ENCODE assay signal across 8 cellular contexts in genomic region chr7:3482147-3482921, GRCh38.
DNase-seq lines count a peak whose midpoint lies in the region; ATAC-seq, FAIRE-seq and TF ChIP-seq lines count a peak whose summit lies in the region.

No MANE protein-coding gene starts in this region.

- POLR2A ChIA-PET in K562 (lab: Yijun Ruan, JAX): interaction anchor here (0.6 kb wide), 1 partner anchor 209 kb away, joined by 3 read pairs; no protein-coding TSS in a partner anchor

- no TSS peak for BruUV-seq in K562 (replicated peaks; lab: Mats Ljungman, UMichigan)

- no peaks in the 10 kb centered on the region for H4K20me1 ChIP-seq in K562 (replicated peaks; ENCODE audit: control insufficient read depth, insufficient read depth, low read length)

- no peaks in the 10 kb centered on the region for H3K9me1 ChIP-seq in K562 (ENCODE audit: control insufficient read depth, insufficient read depth, low read length)

- TF ChIP-seq CTCF in K562 (IDR thresholded peaks at IDR 0.05 in 2 of 3, conservative IDR thresholded peaks at IDR 0.05 in 1 of 3; ENCODE audit: insufficient read depth in 2 of 3, low read depth in 1 of 3, low read length in 3 of 3) (peak; percentile 38 to 46 (median 43); a peak in 5 of 6 replicates), stomach (IDR thresholded peaks at IDR 0.05) (peak in 3 of 7 experiments; percentile 13 to 38 (median 29))

- H3K27ac ChIP-seq in K562 (ENCODE audit: extremely low read depth, low read depth, low read length) (no peak overlapping the region), stomach (no peak overlapping the region)

- CTCF ChIA-PET in K562 (lab: Yijun Ruan, JAX; ENCODE audit: low intra/inter-chr PET ratio): no interaction called here

- H3K4me2 ChIP-seq in K562 (ENCODE audit: insufficient read depth, low read length): no peak overlapping the region

- peak; percentile 65 for FAIRE-seq in K562 (lab: Jason Lieb, UNC)

- H3K27me3 ChIP-seq in K562 (ENCODE audit: control insufficient read depth in 2 of 2, insufficient read depth in 2 of 2, low read length in 2 of 2) (peaks cover 0 to 7% of the 10 kb centered on the region in 2 experiments; a peak in 1 of 5 replicates), stomach (no peaks in the 10 kb centered on the region)

- no peak; a peak in 1 of 4 replicates for TF ChIP-seq RAD21 in K562 (CRISPR knock-in tag; conservative IDR thresholded peaks at IDR 0.05 in 1 of 2, IDR thresholded peaks at IDR 0.05 in 1 of 2)

- no peaks in the 10 kb centered on the region for H3K36me3 ChIP-seq in K562 (ENCODE audit: control insufficient read depth, insufficient read depth, low read length)
- H3K36me3 ChIP-seq in stomach: no peaks in the 10 kb centered on the region

- 1% methylated on average over 13 of the region's 13 CpGs for WGBS in K562 (ENCODE audit: insufficient coverage, low coverage, missing lambda C conversion rate)
- WGBS in stomach, 5 donors: 65 to 74% (median 71%) methylated on average over 13 of the region's 13 CpGs

- intact Hi-C loops in K562 (cut with micrococcal nuclease) (no loop called here), stomach (cut with DNase I; ENCODE audit: low total_unique reads) (no loop called here)

- TF ChIP-seq POLR2A in K562 (conservative IDR thresholded peaks at IDR 0.05) (no peak), stomach (IDR thresholded peaks at IDR 0.05) (no peak)

- H3K79me2 ChIP-seq in K562 (ENCODE audit: control insufficient read depth, insufficient read depth, low read length): no peaks in the 10 kb centered on the region

- no peak overlapping the region for H3K9ac ChIP-seq in K562 (ENCODE audit: insufficient read depth in 1 of 2, low read depth in 2 of 2, low read length in 2 of 2)

- H3K9me3 ChIP-seq in K562 (replicated peaks; ENCODE audit: control insufficient read depth, insufficient read depth, low read depth, low read length) (no peaks in the 10 kb centered on the region; the same call in 1 of the 2 replicates), stomach (no peaks in the 10 kb centered on the region)

- DNase-seq in ELF-1 (ENCODE audit: low read depth, low spot score) (peak; percentile 72), NCI-H1105 (lab: John Stamatoyannopoulos, UW) (peak; percentile 40), K562 (ENCODE audit: extremely low read depth in 1 of 4, low spot score in 3 of 4) (peak in 2 of 4 experiments; percentile 17 to 38), lung microvascular endothelial cell (ENCODE audit: low read depth in 2 of 2) (peak; percentile 37 to 41), stomach (no peak), DMS79 (lab: John Stamatoyannopoulos, UW) (no peak)
- no peak for DNase-seq in activated CD8-positive, alpha-beta memory T cell treated with anti-CD3 and anti-CD28 coated beads, Interleukin-2, amount 50 U/mL, for 48 hours
- no peak for DNase-seq in stimulated activated CD4-positive, alpha-beta T cell treated with anti-CD3 and anti-CD28 coated beads, Interleukin-15, amount 100 ng/mL, for 24 hours

- H3K4me3 ChIP-seq in K562: no peak overlapping the region
- no peak overlapping the region for H3K4me3 ChIP-seq in stomach

- in situ Hi-C loops in K562 (cut with MboI): no loop called here

- H3K4me1 ChIP-seq in K562 (replicated peaks in 1 of 2; ENCODE audit: control insufficient read depth in 2 of 2, insufficient read depth in 2 of 2, low read length in 2 of 2) (no peaks in the 10 kb centered on the region), stomach (no peaks in the 10 kb centered on the region)

- no peak overlapping the region for H2AFZ ChIP-seq in K562 (ENCODE audit: low read depth, low read length)

- ATAC-seq in K562: peak; percentile 72

- TF ChIP-seq EP300 in K562 (IDR thresholded peaks at IDR 0.05; ENCODE audit: low read length) (no peak), stomach (IDR thresholded peaks at IDR 0.05) (no peak)

TF ChIP-seq in K562, 482 proteins besides CTCF, POLR2A, EP300 and RAD21:
- no peak for TF ChIP-seq ZNF77 (CRISPR knock-in tag; IDR thresholded peaks at IDR 0.05)
- no peak for TF ChIP-seq ZNF3 (CRISPR knock-in tag; IDR thresholded peaks at IDR 0.05)
- peak; percentile 64 for TF ChIP-seq CEBPB (tag; IDR thresholded peaks at IDR 0.05)
- no peak for TF ChIP-seq CEBPG (CRISPR knock-in tag; IDR thresholded peaks at IDR 0.05)
- TF ChIP-seq CEBPG (tag; conservative IDR thresholded peaks at IDR 0.05 in 1 of 2, IDR thresholded peaks at IDR 0.05 in 1 of 2): peak in 1 of 2 experiments; percentile 51; a peak in 1 of 4 replicates
- 0 out of 2 replicates have a peak, but pooled peaks have one; percentile 31 for TF ChIP-seq SMC3 (conservative IDR thresholded peaks at IDR 0.05; ENCODE audit: insufficient read depth, low read depth, low read length)
- no peak for TF ChIP-seq FOS (IDR thresholded peaks at IDR 0.05; ENCODE audit: extremely low read depth, insufficient read length)

Comparison
In these comparisons a context has a peak if more than half of its experiments do, and no peak if none do; other contexts are left out.
1. DNase-seq: peak in ELF-1 (single experiment), NCI-H1105 (single experiment) and lung microvascular endothelial cell (2 of 2); none in stomach (single experiment), activated CD8-positive, alpha-beta memory T cell treated with anti-CD3 and anti-CD28 coated beads, Interleukin-2, amount 50 U/mL, for 48 hours (single experiment), stimulated activated CD4-positive, alpha-beta T cell treated with anti-CD3 and anti-CD28 coated beads, Interleukin-15, amount 100 ng/mL, for 24 hours (single experiment) and DMS79 (single experiment).